Comparison of ENCODE assay signal across 10 cellular contexts in the genomic region with DNA sequence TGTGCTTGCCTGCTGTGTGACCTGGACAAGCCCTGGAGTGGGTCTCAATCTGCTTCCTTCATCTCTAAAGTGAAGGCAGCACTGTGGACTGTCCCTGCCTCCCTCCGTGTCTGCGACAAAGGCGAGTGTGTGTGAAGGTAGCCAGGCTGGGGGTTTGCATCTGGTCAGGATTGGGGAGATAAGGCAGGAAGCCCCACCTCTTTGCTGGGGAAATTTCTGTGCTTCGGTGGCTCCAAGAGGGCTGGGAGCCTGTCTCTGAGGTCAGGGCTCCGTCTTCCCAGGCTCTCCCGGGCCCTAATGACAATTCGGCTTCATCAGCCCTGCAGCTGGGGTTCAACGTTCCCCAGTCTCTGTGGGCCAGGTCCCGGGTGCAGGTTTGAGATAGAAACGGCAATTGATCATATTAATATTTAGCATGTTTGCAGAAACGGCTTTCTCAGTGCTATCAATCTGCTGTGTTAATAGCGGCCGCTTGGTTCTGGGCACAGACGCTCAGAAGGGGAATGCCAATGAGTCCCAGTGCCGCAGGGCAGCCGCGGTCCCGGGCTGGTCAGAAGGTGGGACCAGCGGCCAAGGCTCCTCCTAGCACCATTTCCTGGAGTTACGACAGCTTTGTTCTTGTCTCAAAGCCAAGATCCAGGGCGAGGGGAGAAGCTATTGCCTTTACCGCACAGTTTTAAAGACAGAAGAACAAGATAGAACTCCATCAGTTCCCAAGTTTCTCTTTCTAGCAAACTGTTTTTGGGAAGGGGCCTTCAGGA.
A peak's percentile ranks its signal among the peaks of the same experiment; 100 is the strongest.
DNase-seq lines count a peak whose midpoint lies in the region; ATAC-seq, FAIRE-seq and TF ChIP-seq lines count a peak whose summit lies in the region.
"Had no signal": no experiment of that assay in that cellular context is flagged by ENCODE, and none has a peak within 500 bp of the region (broad histone marks: within the 10 kb centered on the region; RNA-seq: fewer than 3 reads in every experiment).

No MANE protein-coding gene starts in this region.

- H2AK5ac ChIP-seq in H9 (ENCODE audit: insufficient read length, low read length): no peak overlapping the region

- H3K4me1 ChIP-seq in H9 (ENCODE audit: insufficient read depth, low read length) (no peaks in the 10 kb centered on the region), kidney (ENCODE audit: control insufficient read depth in 1 of 2, insufficient read depth in 1 of 2, low read depth in 1 of 2, low read length in 2 of 2) (peaks cover 42 to 50% of the 10 kb centered on the region in 2 donors), stomach (peaks cover 54 to 76% (median 67%) of the 10 kb centered on the region in 4 donors)
- H3K4me1 ChIP-seq: foreskin keratinocyte had no signal

- H3K14ac ChIP-seq in H9 (ENCODE audit: insufficient read depth, low read length): no peak overlapping the region; the same call in 1 of the 2 replicates

- no peak overlapping the region for H2BK120ac ChIP-seq in H9 (ENCODE audit: low read depth, low read length, poor library complexity, severe bottlenecking)

- no peak overlapping the region for H3K4me3 Mint-ChIP-seq in H9

- H3K18ac ChIP-seq in H9 (ENCODE audit: insufficient read length, low read depth, low read length): peak overlapping the region; percentile 15

- TF ChIP-seq EP300 in stomach (IDR thresholded peaks at IDR 0.05): no peak

- H3T11ph ChIP-seq in H9 (ENCODE audit: low read length): no peak overlapping the region

- H3K79me1 ChIP-seq in H9 (ENCODE audit: insufficient read depth, low read depth, low read length, poor library complexity, severe bottlenecking): no peaks in the 10 kb centered on the region

- H3K27me3 Mint-ChIP-seq in H9 (ENCODE audit: low read depth): peaks cover 2% of the 10 kb centered on the region; the same call in 1 of the 2 replicates

- no peak overlapping the region for H2BK5ac ChIP-seq in H9 (ENCODE audit: insufficient read length, low read length)

- DNase-seq in H9: no peak
- peak; percentile 35 to 80 for DNase-seq in cardiac fibroblast (ENCODE audit: low read depth in 2 of 2)
- DNase-seq in kidney: peak; percentile 89
- DNase-seq in stomach: peak; percentile 90
- DNase-seq in OCI-M2 (lab: John Stamatoyannopoulos, UW; ENCODE audit: unreplicated experiment): no peak
- DNase-seq: activated gamma-delta T cell, foreskin keratinocyte had no signal

- H4K20me1 ChIP-seq in H9 (ENCODE audit: control insufficient read depth, insufficient read depth, insufficient read length): no peaks in the 10 kb centered on the region

- H4K5ac ChIP-seq in H9 (ENCODE audit: insufficient read length, low read depth, low read length): no peak overlapping the region

- H3K36me3 Mint-ChIP-seq in H9 (ENCODE audit: insufficient read depth in 1 of 3, low read depth in 3 of 3): no peaks in the 10 kb centered on the region

- H3K36me3 ChIP-seq in kidney (ENCODE audit: control insufficient read depth in 1 of 2, insufficient read depth in 2 of 2, low read length in 2 of 2) (no peaks in the 10 kb centered on the region), stomach (no peaks in the 10 kb centered on the region)

- H3K9me3 ChIP-seq in H9 (ENCODE audit: control insufficient read depth, low read depth, low read length) (no peaks in the 10 kb centered on the region), kidney (ENCODE audit: control insufficient read depth in 1 of 2, low read length in 2 of 2) (no peaks in the 10 kb centered on the region), stomach (no peaks in the 10 kb centered on the region)

- H2AFZ ChIP-seq in H9 (ENCODE audit: low read length): no peak overlapping the region

- H3K27ac ChIP-seq in H9 (ENCODE audit: insufficient read length, low read depth, low read length) (no peak overlapping the region), kidney (ENCODE audit: low read depth in 2 of 2, low read length in 2 of 2) (peak overlapping the region; percentile 48 to 81), stomach (peak overlapping the region; percentile 73 to 93 (median 89))
- H3K27ac ChIP-seq: foreskin keratinocyte had no signal

- H4K8ac ChIP-seq in H9 (replicated peaks; ENCODE audit: insufficient read length, low read depth, low read length): no peak overlapping the region

- no peaks in the 10 kb centered on the region for H3K27me3 ChIP-seq in H9 (ENCODE audit: insufficient read depth, low read length)
- peaks cover 0 to 18% (median 0%) of the 10 kb centered on the region in 3 donors for H3K27me3 ChIP-seq in stomach
- H3K27me3 ChIP-seq: foreskin keratinocyte had no signal

- no peak overlapping the region for H3K23ac ChIP-seq in H9 (ENCODE audit: insufficient read length, low read depth, low read length)

- H2BK15ac ChIP-seq in H9 (ENCODE audit: low read depth, low read length): no peak overlapping the region

- no peak for TF ChIP-seq CTCF in H9 (conservative IDR thresholded peaks at IDR 0.05)
- TF ChIP-seq CTCF in cardiac fibroblast (IDR thresholded peaks at IDR 0.05; ENCODE audit: low read depth, low read length): no peak
- no peak for TF ChIP-seq CTCF in kidney (IDR thresholded peaks at IDR 0.05; ENCODE audit: borderline replicate concordance, extremely low read depth, insufficient read depth)
- peak in 1 of 7 experiments; percentile 18 for TF ChIP-seq CTCF in stomach (IDR thresholded peaks at IDR 0.05)

- no peak for TF ChIP-seq POLR2A in stomach (IDR thresholded peaks at IDR 0.05)

- no peak overlapping the region for H3K4ac ChIP-seq in H9 (ENCODE audit: low read depth, low read length)

- H3K9ac ChIP-seq in H9 (ENCODE audit: extremely low read depth, insufficient read length, low read length): no peak overlapping the region
- H3K9ac ChIP-seq in kidney (ENCODE audit: low read length in 2 of 2): peak overlapping the region; percentile 9 to 32

- no peaks in the 10 kb centered on the region for H3K23me2 ChIP-seq in H9 (ENCODE audit: insufficient read length, low read depth, low read length, poor library complexity, severe bottlenecking)

- no peak overlapping the region for H2BK12ac ChIP-seq in H9 (ENCODE audit: insufficient read length, low read depth, low read length)

- no peaks in the 10 kb centered on the region for H3K9me3 Mint-ChIP-seq in H9

- H3K27ac Mint-ChIP-seq in H9: no peak overlapping the region

- H3K4me1 Mint-ChIP-seq in H9: peaks cover 0 to 13% of the 10 kb centered on the region in 2 experiments; a peak in 2 of 4 replicates

- H4K91ac ChIP-seq in H9 (ENCODE audit: insufficient read length, low read depth, low read length): no peak overlapping the region

- WGBS in H9 (ENCODE audit: extremely low coverage, insufficient read length, low lambda C conversion rate): no CpG with 5 or more reads among the region's 22 CpGs
- 0 to 20% (median 5%) methylated on average over 8 to 22 of the region's 22 CpGs for WGBS in stomach, 5 donors

- intact Hi-C loops in kidney (cut with DNase I) (no loop called here), stomach (cut with DNase I; ENCODE audit: low total_unique reads) (no loop called here)

- no peak for ATAC-seq in GM19351 (IDR thresholded peaks at IDR 0.05; ENCODE audit: unreplicated experiment)
- no peak for ATAC-seq in HG02981 (IDR thresholded peaks at IDR 0.05; ENCODE audit: unreplicated experiment)
- ATAC-seq in HG03378 (IDR thresholded peaks at IDR 0.05; ENCODE audit: unreplicated experiment): no peak
- ATAC-seq: foreskin keratinocyte had no signal

- H2BK20ac ChIP-seq in H9 (ENCODE audit: low read depth, low read length, poor library complexity, severe bottlenecking): no peak overlapping the region

- no peak overlapping the region for H3K4me3 ChIP-seq in cardiac fibroblast (replicated peaks in 1 of 2; ENCODE audit: low read depth in 2 of 2, low read length in 2 of 2)
- H3K4me3 ChIP-seq in kidney (ENCODE audit: low read length in 2 of 2): peak overlapping the region in 1 of 2 donors; percentile 15
- peak overlapping the region in 2 of 4 donors; percentile 1 to 7 for H3K4me3 ChIP-seq in stomach

- no peak overlapping the region for H3K4me2 ChIP-seq in H9 (ENCODE audit: insufficient read depth, insufficient read length, low read length)

- no peak overlapping the region for H3K56ac ChIP-seq in H9 (ENCODE audit: insufficient read length, low read depth, low read length)

- no peak for FAIRE-seq in kidney (lab: Jason Lieb, UNC)

- H3K79me2 ChIP-seq in H9 (ENCODE audit: insufficient read depth, low read length): no peaks in the 10 kb centered on the region

Comparison
In these comparisons a context has a peak if more than half of its experiments do, and no peak if none do; other contexts are left out.
1. DNase-seq: peak in cardiac fibroblast (2 of 2), kidney (single experiment) and stomach (single experiment); none in H9 (single experiment) and OCI-M2 (single experiment).